In the genomic region with DNA sequence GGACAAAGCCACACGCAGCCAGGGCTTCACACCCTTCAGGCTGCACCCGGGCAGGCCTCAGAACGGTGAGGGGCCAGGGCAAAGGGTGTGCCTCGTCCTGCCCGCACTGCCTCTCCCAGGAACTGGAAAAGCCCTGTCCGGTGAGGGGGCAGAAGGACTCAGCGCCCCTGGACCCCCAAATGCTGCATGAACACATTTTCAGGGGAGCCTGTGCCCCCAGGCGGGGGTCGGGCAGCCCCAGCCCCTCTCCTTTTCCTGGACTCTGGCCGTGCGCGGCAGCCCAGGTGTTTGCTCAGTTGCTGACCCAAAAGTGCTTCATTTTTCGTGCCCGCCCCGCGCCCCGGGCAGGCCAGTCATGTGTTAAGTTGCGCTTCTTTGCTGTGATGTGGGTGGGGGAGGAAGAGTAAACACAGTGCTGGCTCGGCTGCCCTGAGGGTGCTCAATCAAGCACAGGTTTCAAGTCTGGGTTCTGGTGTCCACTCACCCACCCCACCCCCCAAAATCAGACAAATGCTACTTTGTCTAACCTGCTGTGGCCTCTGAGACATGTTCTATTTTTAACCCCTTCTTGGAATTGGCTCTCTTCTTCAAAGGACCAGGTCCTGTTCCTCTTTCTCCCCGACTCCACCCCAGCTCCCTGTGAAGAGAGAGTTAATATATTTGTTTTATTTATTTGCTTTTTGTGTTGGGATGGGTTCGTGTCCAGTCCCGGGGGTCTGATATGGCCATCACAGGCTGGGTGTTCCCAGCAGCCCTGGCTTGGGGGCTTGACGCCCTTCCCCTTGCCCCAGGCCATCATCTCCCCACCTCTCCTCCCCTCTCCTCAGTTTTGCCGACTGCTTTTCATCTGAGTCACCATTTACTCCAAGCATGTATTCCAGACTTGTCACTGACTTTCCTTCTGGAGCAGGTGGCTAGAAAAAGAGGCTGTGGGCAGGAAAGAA, we compare ENCODE assay signal across 9 cellular contexts. TPM values are rescaled to one million over a fixed set of nuclear protein-coding genes. Genes with fewer than 3 reads are reported as not detected.
DNase-seq lines count a peak whose midpoint lies in the region; ATAC-seq, FAIRE-seq and TF ChIP-seq lines count a peak whose summit lies in the region.
"Had no signal": no experiment of that assay in that cellular context is flagged by ENCODE, and none has a peak within 500 bp of the region (broad histone marks: within the 10 kb centered on the region; RNA-seq: fewer than 3 reads in every experiment).

No MANE protein-coding gene starts in this region.

- no peak overlapping the region for H3K4me3 ChIP-seq in small intestine (ENCODE audit: low read depth in 1 of 2, low read length in 2 of 2)

- H3K27ac ChIP-seq in RWPE1 (peak overlapping the region; percentile 89), small intestine (ENCODE audit: low read depth in 1 of 2, low read length in 1 of 2) (no peak overlapping the region)

- H3K9me3 ChIP-seq in small intestine (ENCODE audit: control insufficient read depth, low read depth): no peaks in the 10 kb centered on the region

- POLR2A ChIA-PET in RWPE1 (lab: Yijun Ruan, JAX; ENCODE audit: low non-redundant PET): no interaction called here

- WGBS in small intestine, 3 donors: 16 to 39% (median 36%) methylated on average over 22 to 24 of the region's 24 CpGs

- DNase-seq in HK-2 (ENCODE audit: unreplicated experiment): peak; percentile 65
- peak; percentile 85 for DNase-seq in RWPE1 (ENCODE audit: low spot score)
- peak; percentile 79 for DNase-seq in foreskin melanocyte
- DNase-seq in small intestine: peak; percentile 58
- no peak for DNase-seq in 8988T
- no peak for DNase-seq in GM20000 (ENCODE audit: low spot score)
- DNase-seq in activated CD4-positive, alpha-beta T cell treated with anti-CD3 and anti-CD28 coated beads, Interleukin-2, amount 50 U/mL, for 48 hours: no peak

- H3K27me3 ChIP-seq in small intestine (ENCODE audit: control insufficient read depth in 2 of 2, insufficient read depth in 2 of 2, low read length in 2 of 2): no peaks in the 10 kb centered on the region

- H3K4me1 ChIP-seq in small intestine (ENCODE audit: control insufficient read depth in 2 of 2, insufficient read depth in 1 of 2, low read depth in 1 of 2, low read length in 1 of 2): no peaks in the 10 kb centered on the region

- H3K36me3 ChIP-seq in small intestine (ENCODE audit: control insufficient read depth in 2 of 2, insufficient read depth in 2 of 2, low read length in 2 of 2): no peaks in the 10 kb centered on the region

- ATAC-seq in GM21528 (IDR thresholded peaks at IDR 0.05; ENCODE audit: low FRiP score, unreplicated experiment): no peak
- ATAC-seq: stimulated activated memory B cell treated with anti-CD40 and anti-IgM and Interleukin-4, amounts not matched to agents 10 μg/mL and 1 μg/mL and 100 μg/mL, for 72 hours had no signal

- no peak for FAIRE-seq in small intestine (lab: Jason Lieb, UNC)

- CTCF ChIA-PET in RWPE1 (lab: Yijun Ruan, JAX): interaction anchor here (0.6 kb wide), 1 partner anchor 47 kb away, joined by 3 read pairs; no protein-coding TSS in a partner anchor

- no peak for TF ChIP-seq CTCF in RWPE1 (conservative IDR thresholded peaks at IDR 0.05; ENCODE audit: low read depth)
- no peak for TF ChIP-seq CTCF in GM20000 (IDR thresholded peaks at IDR 0.05; ENCODE audit: extremely low read depth, missing control alignments)

RNA-seq across cellular contexts. Expression of a gene that starts 8.1 kb away (rescaled TPM):
- polyA plus RNA-seq in small intestine: 10 to 100 TPM in 1 of 3 donors, 1 to 10 TPM in 1, under 1 TPM in 1; 0.67 to 15.5 (median 1.6) TPM

RNA-seq across cellular contexts. Expression of a gene that starts 25.5 kb away (rescaled TPM):
- 1 to 10 TPM in 1 of 3 donors, under 1 TPM in 2; under 0.01 to 2.7 (median 0.27) TPM for polyA plus RNA-seq in small intestine

RNA-seq across cellular contexts. Expression of a gene that starts 32.0 kb away (rescaled TPM):
- under 1 TPM in 1 of 3 donors, not detected in 2; 0.16 TPM for polyA plus RNA-seq in small intestine

Comparison
In these comparisons a context has a peak if more than half of its experiments do, and no peak if none do; other contexts are left out.
1. DNase-seq: peak in HK-2 (single experiment), RWPE1 (single experiment), foreskin melanocyte (single experiment) and small intestine (single experiment); none in 8988T (single experiment), GM20000 (single experiment) and activated CD4-positive, alpha-beta T cell treated with anti-CD3 and anti-CD28 coated beads, Interleukin-2, amount 50 U/mL, for 48 hours (0 of 2).